8 cellular contexts compared by ENCODE assay signal in genomic region chr18:63979409-63979908, GRCh38. TPM values are rescaled to one million over a fixed set of nuclear protein-coding genes. Genes with fewer than 3 reads are reported as not detected.
DNase-seq lines count a peak whose midpoint lies in the region; ATAC-seq and TF ChIP-seq lines count a peak whose summit lies in the region.

No MANE protein-coding gene starts in this region.

- H3K4me1 ChIP-seq in muscle layer of duodenum (ENCODE audit: control insufficient read depth in 1 of 2, insufficient read depth in 2 of 2, low read length in 2 of 2): peaks cover 0 to 3% of the 10 kb centered on the region in 2 donors
- H3K4me1 ChIP-seq in vagina: no peaks in the 10 kb centered on the region

- intact Hi-C loops in vagina (cut with DNase I): no loop called here

- H3K9me3 ChIP-seq in muscle layer of duodenum (ENCODE audit: control insufficient read depth in 1 of 2, low read length in 2 of 2) (no peaks in the 10 kb centered on the region), vagina (no peaks in the 10 kb centered on the region)

- peak; percentile 80 for ATAC-seq in GM18498 (IDR thresholded peaks at IDR 0.05; ENCODE audit: unreplicated experiment)
- ATAC-seq in HG02938 (IDR thresholded peaks at IDR 0.05; ENCODE audit: unreplicated experiment): peak; percentile 70

- H3K27ac ChIP-seq in muscle layer of duodenum (ENCODE audit: low read length) (peak overlapping the region; percentile 48), vagina (peak overlapping the region; percentile 8)

- TF ChIP-seq POLR2A in vagina (IDR thresholded peaks at IDR 0.05): no peak

- H3K36me3 ChIP-seq in muscle layer of duodenum (ENCODE audit: control insufficient read depth in 1 of 2, insufficient read depth in 2 of 2, low read length in 2 of 2) (peaks cover 17% of the 10 kb centered on the region in 2 donors), vagina (peaks cover 0 to 8% of the 10 kb centered on the region in 2 donors)

- H3K4me3 ChIP-seq in epithelial cell of proximal tubule (ENCODE audit: low read depth, low read length) (peak overlapping the region; percentile 12), muscle layer of duodenum (ENCODE audit: low read depth in 1 of 2, low read length in 2 of 2) (peak overlapping the region; percentile 51 to 57), vagina (peak overlapping the region; percentile 21 to 25)

- DNase-seq in Ammon's horn (ENCODE audit: low spot score): peak; percentile 87
- DNase-seq in NCI-H2107 (lab: John Stamatoyannopoulos, UW): peak; percentile 14
- peak; percentile 21 to 44 for DNase-seq in activated CD4-positive, alpha-beta T cell treated with anti-CD3 and anti-CD28 coated beads for 4 hours
- DNase-seq in epithelial cell of proximal tubule (ENCODE audit: low read depth): no peak
- no peak for DNase-seq in vagina (ENCODE audit: extremely low spot score in 2 of 2)

- TF ChIP-seq CTCF in epithelial cell of proximal tubule (conservative IDR thresholded peaks at IDR 0.05; ENCODE audit: low read depth, low read length): peak; percentile 94
- peak; percentile 26 to 78 (median 70) for TF ChIP-seq CTCF in vagina (IDR thresholded peaks at IDR 0.05)

- H3K27me3 ChIP-seq in muscle layer of duodenum (ENCODE audit: low read depth, low read length) (no peaks in the 10 kb centered on the region), vagina (no peaks in the 10 kb centered on the region)

RNA-seq across cellular contexts. Expression of gene SERPINB8, which starts 9.6 kb away (rescaled TPM):
- 11.5 and 12.7 TPM in 2 replicates for total RNA-seq in epithelial cell of proximal tubule
- total RNA-seq in vagina: 18.7 TPM

RNA-seq across cellular contexts. Expression of gene HMSD, which starts 30.4 kb away (rescaled TPM):
- 0.29 and 1.5 TPM in 2 replicates for total RNA-seq in epithelial cell of proximal tubule
- total RNA-seq in vagina: not detected

Comparison
In these comparisons a context has a peak if more than half of its experiments do, and no peak if none do; other contexts are left out.
1. DNase-seq: peak in Ammon's horn (single experiment), NCI-H2107 (single experiment) and activated CD4-positive, alpha-beta T cell treated with anti-CD3 and anti-CD28 coated beads for 4 hours (2 of 2); none in epithelial cell of proximal tubule (single experiment) and vagina (0 of 2).
2. Peak in every context shown above with its lines, with median percentiles within 50 percentile points of each other: H3K4me3 ChIP-seq.